1 cellular context compared by ENCODE assay signal in genomic region chr3:191255156-191255555, GRCh38.
TF ChIP-seq lines count a peak whose summit lies in the region.

No MANE protein-coding gene starts in this region.

TF ChIP-seq in HCT116, 20 proteins besides CTCF, POLR2A, EP300 and RAD21 (continued from another document):
- TF ChIP-seq REST (IDR thresholded peaks at IDR 0.05; ENCODE audit: low read depth) (no peak), MAX (IDR thresholded peaks at IDR 0.05) (no peak), SP1 (IDR thresholded peaks at IDR 0.05; ENCODE audit: low read depth) (no peak)
